In genomic region chr5:134003957-134004625, GRCh38 we compare ENCODE assay signal across 1 cellular context.
TF ChIP-seq lines count a peak whose summit lies in the region.

No MANE protein-coding gene starts in this region.

TF ChIP-seq in K562, 482 proteins besides CTCF, POLR2A, EP300 and RAD21 (continued from another document and continues in another):
- TF ChIP-seq MNT (conservative IDR thresholded peaks at IDR 0.05) (no peak), ZNF644 (tag; IDR thresholded peaks at IDR 0.05; ENCODE audit: low read depth) (no peak), MTA2 (IDR thresholded peaks at IDR 0.05; ENCODE audit: low read depth) (no peak), MCM7 (IDR thresholded peaks at IDR 0.05) (no peak), ARID2 (IDR thresholded peaks at IDR 0.05) (no peak), MCM2 (IDR thresholded peaks at IDR 0.05; ENCODE audit: low read depth) (no peak), TEAD4 (IDR thresholded peaks at IDR 0.05; ENCODE audit: low read length) (no peak), TEAD4 (CRISPR knock-in tag; IDR thresholded peaks at IDR 0.05; ENCODE audit: borderline replicate concordance) (no peak), RNF219 (CRISPR knock-in tag; IDR thresholded peaks at IDR 0.05) (no peak), KAT7 (CRISPR knock-in tag; IDR thresholded peaks at IDR 0.05; ENCODE audit: borderline replicate concordance) (no peak), ESRRA (IDR thresholded peaks at IDR 0.05; ENCODE audit: borderline replicate concordance, low read depth) (peak; percentile 93), ZNF277 (CRISPR knock-in tag; IDR thresholded peaks at IDR 0.05; ENCODE audit: borderline replicate concordance) (no peak), E2F8 (IDR thresholded peaks at IDR 0.05; ENCODE audit: low read depth, partially characterized antibody) (no peak), IRF9 (tag; IDR thresholded peaks at IDR 0.05) (no peak), ZNF512 (tag; IDR thresholded peaks at IDR 0.05) (no peak), ZEB2 (IDR thresholded peaks at IDR 0.05) (no peak), BHLHE40 (IDR thresholded peaks at IDR 0.05; ENCODE audit: low read length) (peak; percentile 72; the same call in 1 of the 2 replicates), ZNF609 (CRISPR knock-in tag; IDR thresholded peaks at IDR 0.05; ENCODE audit: borderline replicate concordance) (no peak), LCOR (CRISPR knock-in tag; IDR thresholded peaks at IDR 0.05) (no peak), ZNF318 (IDR thresholded peaks at IDR 0.05; ENCODE audit: borderline replicate concordance in 1 of 2, low read depth in 1 of 2) (no peak), ETS1 (conservative IDR thresholded peaks at IDR 0.05; ENCODE audit: control insufficient read depth, low read depth, low read length) (peak; percentile 82; the same call in 1 of the 2 replicates), ZNF184 (CRISPR knock-in tag; IDR thresholded peaks at IDR 0.05) (no peak), ZNF282 (CRISPR knock-in tag; IDR thresholded peaks at IDR 0.05) (0 out of 2 replicates have a peak, but pooled peaks have one; percentile 42), CBX1 (IDR thresholded peaks at IDR 0.05; ENCODE audit: low read depth) (no peak), POLR2AphosphoS5 (IDR thresholded peaks at IDR 0.05; ENCODE audit: control insufficient read depth, insufficient read depth, low read depth, low read length) (peak; percentile 36), IRF2 (CRISPR knock-in tag; IDR thresholded peaks at IDR 0.05) (no peak), HNRNPK (IDR thresholded peaks at IDR 0.05; ENCODE audit: low read depth, low read length, poor library complexity, severe bottlenecking) (no peak), HNRNPL (IDR thresholded peaks at IDR 0.05; ENCODE audit: low read depth, low read length) (no peak), ZNF436 (CRISPR knock-in tag; IDR thresholded peaks at IDR 0.05) (no peak)
